In the genomic region with DNA sequence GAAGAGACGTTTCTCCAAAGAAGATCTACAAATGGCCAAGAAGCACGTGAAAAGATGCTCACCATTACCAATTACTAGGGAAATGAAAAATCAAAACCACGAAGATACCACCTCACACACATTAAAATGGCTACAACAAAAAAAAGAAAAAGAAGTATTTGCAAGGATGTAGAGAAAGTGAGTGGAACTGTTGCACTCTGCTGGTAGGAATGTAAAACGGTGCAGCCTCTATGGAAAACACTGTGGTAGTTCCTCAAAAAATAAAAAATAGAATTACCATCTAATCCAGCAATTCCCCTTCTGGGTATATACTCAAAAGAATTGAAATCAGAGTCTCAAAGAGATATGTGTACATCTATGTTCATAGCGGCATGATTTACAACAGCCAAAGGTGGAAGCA, we compare ENCODE assay signal across 11 cellular contexts.
DNase-seq lines count a peak whose midpoint lies in the region; ATAC-seq and TF ChIP-seq lines count a peak whose summit lies in the region.
"Had no signal": no experiment of that assay in that cellular context is flagged by ENCODE, and none has a peak within 500 bp of the region (broad histone marks: within the 10 kb centered on the region; RNA-seq: fewer than 3 reads in every experiment).

No MANE protein-coding gene starts in this region.

- no peaks in the 10 kb centered on the region for H3K79me1 ChIP-seq in trophoblast cell (ENCODE audit: low read length)

- ATAC-seq in GM23338 (peak; percentile 62), RWPE2 (ENCODE audit: low read depth) (peak; percentile 23; the same call in 1 of the 3 replicates), GM18520 (IDR thresholded peaks at IDR 0.05; ENCODE audit: unreplicated experiment) (no peak)
- ATAC-seq in activated CD8-positive, alpha-beta T cell treated with anti-CD3 and anti-CD28 coated beads, Interleukin-2, amount 10 ng/mL, durations not matched to agents 7 days and 5 days: no peak
- ATAC-seq: naive thymus-derived CD4-positive, alpha-beta T cell had no signal

- H2BK12ac ChIP-seq in trophoblast cell (ENCODE audit: low read length): no peak overlapping the region

- no peak overlapping the region for H2BK5ac ChIP-seq in trophoblast cell (ENCODE audit: low read depth, low read length, poor library complexity)

- no peak overlapping the region for H3K27ac Mint-ChIP-seq in GM23338
- H3K27ac Mint-ChIP-seq in activated CD8-positive, alpha-beta T cell treated with anti-CD3 and anti-CD28 coated beads, Interleukin-2, amount 10 ng/mL, durations not matched to agents 7 days and 5 days: no peak overlapping the region

- H3K9ac ChIP-seq in trophoblast cell (ENCODE audit: low read length): no peak overlapping the region

- no peak overlapping the region for H4K12ac ChIP-seq in trophoblast cell (ENCODE audit: low read depth, low read length)

- H3K36me3 Mint-ChIP-seq in GM23338 (ENCODE audit: low read depth): no peaks in the 10 kb centered on the region
- H3K36me3 Mint-ChIP-seq in activated CD8-positive, alpha-beta T cell treated with anti-CD3 and anti-CD28 coated beads, Interleukin-2, amount 10 ng/mL, durations not matched to agents 7 days and 5 days (ENCODE audit: low read depth): peaks cover 5% of the 10 kb centered on the region

- H3K4me1 ChIP-seq in GM23338 (ENCODE audit: insufficient read depth) (no peaks in the 10 kb centered on the region), RWPE2 (ENCODE audit: insufficient read depth, poor library complexity, severe bottlenecking) (no peaks in the 10 kb centered on the region), esophagus muscularis mucosa (no peaks in the 10 kb centered on the region), trophoblast cell (ENCODE audit: control insufficient read depth in 1 of 2, insufficient read depth in 2 of 2, low read length in 2 of 2) (no peaks in the 10 kb centered on the region)

- CTCF ChIA-PET in activated CD8-positive, alpha-beta T cell treated with anti-CD3 and anti-CD28 coated beads, Interleukin-2, amount 10 ng/mL, durations not matched to agents 7 days and 5 days (lab: Charles Lee): interaction anchor here (1.3 kb wide), 1 partner anchor 59 kb away, joined by 3 read pairs; no protein-coding TSS in a partner anchor

- TF ChIP-seq POLR2A in esophagus muscularis mucosa (IDR thresholded peaks at IDR 0.05; ENCODE audit: low read depth): no peak

- H2AK5ac ChIP-seq in trophoblast cell (ENCODE audit: low read length): no peak overlapping the region

- POLR2A ChIA-PET in activated CD8-positive, alpha-beta T cell treated with anti-CD3 and anti-CD28 coated beads, Interleukin-2, amount 10 ng/mL, durations not matched to agents 7 days and 5 days (lab: Charles Lee): no interaction called here

- H3K27me3 ChIP-seq in GM23338 (ENCODE audit: insufficient read depth): no peaks in the 10 kb centered on the region
- H3K27me3 ChIP-seq in RWPE2 (ENCODE audit: insufficient read depth, poor library complexity, severe bottlenecking): no peaks in the 10 kb centered on the region
- no peaks in the 10 kb centered on the region for H3K27me3 ChIP-seq in esophagus muscularis mucosa
- H3K27me3 ChIP-seq in trophoblast cell (ENCODE audit: insufficient read depth, low read length): no peaks in the 10 kb centered on the region
- H3K27me3 ChIP-seq in MG63: no peaks in the 10 kb centered on the region

- no peaks in the 10 kb centered on the region for H3F3A ChIP-seq in GM23338 (replicated peaks; ENCODE audit: low read depth)

- no peak for TF ChIP-seq EP300 in esophagus muscularis mucosa (IDR thresholded peaks at IDR 0.05)

- H3K4ac ChIP-seq in trophoblast cell (ENCODE audit: low read depth, low read length): no peak overlapping the region

- H3K36me3 ChIP-seq in GM23338 (ENCODE audit: insufficient read depth): no peaks in the 10 kb centered on the region
- H3K36me3 ChIP-seq in RWPE2 (ENCODE audit: low read depth): no peaks in the 10 kb centered on the region
- no peaks in the 10 kb centered on the region for H3K36me3 ChIP-seq in esophagus muscularis mucosa
- no peaks in the 10 kb centered on the region for H3K36me3 ChIP-seq in trophoblast cell (ENCODE audit: control insufficient read depth in 1 of 2, insufficient read depth in 2 of 2, low read length in 2 of 2)
- H3K36me3 ChIP-seq in MG63: no peaks in the 10 kb centered on the region

- H3K4me3 ChIP-seq in GM23338 (no peak overlapping the region), RWPE2 (ENCODE audit: severe bottlenecking) (no peak overlapping the region), esophagus muscularis mucosa (no peak overlapping the region), trophoblast cell (ENCODE audit: low read depth, low read length) (no peak overlapping the region), MG63 (no peak overlapping the region)

- H4K20me1 ChIP-seq in GM23338 (replicated peaks; ENCODE audit: insufficient read depth): no peaks in the 10 kb centered on the region

- no peak overlapping the region for H2AFZ ChIP-seq in GM23338
- no peak overlapping the region for H2AFZ ChIP-seq in trophoblast cell (ENCODE audit: insufficient read depth, low read length, poor library complexity)

- H3K4me1 Mint-ChIP-seq in GM23338: no peaks in the 10 kb centered on the region; the same call in 2 of the 3 replicates
- peaks cover 8% of the 10 kb centered on the region for H3K4me1 Mint-ChIP-seq in activated CD8-positive, alpha-beta T cell treated with anti-CD3 and anti-CD28 coated beads, Interleukin-2, amount 10 ng/mL, durations not matched to agents 7 days and 5 days (ENCODE audit: low read depth)

- H3K14ac ChIP-seq in trophoblast cell (ENCODE audit: low read length): no peak overlapping the region

- no peak overlapping the region for H2BK120ac ChIP-seq in trophoblast cell (ENCODE audit: insufficient read depth, low read length, poor library complexity)

- peaks cover 3% of the 10 kb centered on the region; the same call in 1 of the 2 replicates for H3K9me2 ChIP-seq in GM23338 (ENCODE audit: insufficient read depth)

- H3K23ac ChIP-seq in trophoblast cell (ENCODE audit: low read length): no peak overlapping the region

- no peaks in the 10 kb centered on the region; the same call in 2 of the 3 replicates for H3K9me3 Mint-ChIP-seq in GM23338
- peaks cover 8% of the 10 kb centered on the region for H3K9me3 Mint-ChIP-seq in activated CD8-positive, alpha-beta T cell treated with anti-CD3 and anti-CD28 coated beads, Interleukin-2, amount 10 ng/mL, durations not matched to agents 7 days and 5 days (ENCODE audit: insufficient read depth)

- H3K27ac ChIP-seq in GM23338 (ENCODE audit: low read depth) (no peak overlapping the region), RWPE2 (ENCODE audit: poor library complexity, severe bottlenecking) (no peak overlapping the region), esophagus muscularis mucosa (replicated peaks in 1 of 4) (no peak overlapping the region), trophoblast cell (ENCODE audit: low read depth, low read length) (no peak overlapping the region)

- DNase-seq in GM23338 (ENCODE audit: low spot score) (peak; percentile 66), RWPE2 (ENCODE audit: low spot score) (no peak), esophagus muscularis mucosa (ENCODE audit: extremely low spot score) (no peak), trophoblast cell (peak; percentile 11 to 73), NCI-H748 treated with DMSO at 0.1 percent for 48 hours (lab: John Stamatoyannopoulos, UW) (no peak), MG63 (no peak)
- no peak for DNase-seq in activated CD8-positive, alpha-beta T cell treated with anti-CD3 and anti-CD28 coated beads, Interleukin-2, amount 10 ng/mL, durations not matched to agents 7 days and 5 days
- DNase-seq: H7; stimulated activated CD4-positive, alpha-beta T cell treated with anti-CD3 and anti-CD28 coated beads, Interleukin-2, amount 100 ng/mL, for 48 hours had no signal

- H3K4me2 ChIP-seq in GM23338: no peak overlapping the region
- H3K4me2 ChIP-seq in trophoblast cell (ENCODE audit: low read length): no peak overlapping the region

- H4K91ac ChIP-seq in trophoblast cell (ENCODE audit: low read depth, low read length): no peak overlapping the region

- TF ChIP-seq CTCF in GM23338 (conservative IDR thresholded peaks at IDR 0.05; ENCODE audit: low read depth in 2 of 2) (peak; percentile 70 to 92), RWPE2 (IDR thresholded peaks at IDR 0.05; ENCODE audit: poor library complexity, severe bottlenecking) (peak; percentile 52), esophagus muscularis mucosa (IDR thresholded peaks at IDR 0.05) (peak; percentile 22 to 51 (median 32))

- no peak overlapping the region; the same call in 2 of the 3 replicates for H3K4me3 Mint-ChIP-seq in GM23338
- no peak overlapping the region for H3K4me3 Mint-ChIP-seq in activated CD8-positive, alpha-beta T cell treated with anti-CD3 and anti-CD28 coated beads, Interleukin-2, amount 10 ng/mL, durations not matched to agents 7 days and 5 days
- H3K4me3 Mint-ChIP-seq: naive thymus-derived CD4-positive, alpha-beta T cell had no signal

- H4K8ac ChIP-seq in trophoblast cell (ENCODE audit: low read depth, low read length): no peak overlapping the region

- intact Hi-C loops in esophagus muscularis mucosa (cut with DNase I): no loop called here

- 70% methylated on average over 5 of the region's 5 CpGs for WGBS in esophagus muscularis mucosa
- no CpG with 5 or more reads among the region's 5 CpGs for WGBS in trophoblast cell (ENCODE audit: extremely low coverage, insufficient coverage, insufficient read length)

- peaks cover 2% of the 10 kb centered on the region for H3K9me3 ChIP-seq in RWPE2 (ENCODE audit: severe bottlenecking)
- peaks cover 0 to 4% (median 0%) of the 10 kb centered on the region in 4 donors for H3K9me3 ChIP-seq in esophagus muscularis mucosa
- H3K9me3 ChIP-seq in trophoblast cell (ENCODE audit: insufficient read depth, low read depth, low read length): no peaks in the 10 kb centered on the region
- H3K9me3 ChIP-seq in MG63: no peaks in the 10 kb centered on the region

- H3K18ac ChIP-seq in trophoblast cell (ENCODE audit: low read length): no peak overlapping the region

- H3K79me2 ChIP-seq in GM23338 (replicated peaks; ENCODE audit: insufficient read depth): no peaks in the 10 kb centered on the region
- no peaks in the 10 kb centered on the region for H3K79me2 ChIP-seq in trophoblast cell (ENCODE audit: control insufficient read depth, insufficient read depth, low read length, poor library complexity)

- H3K27me3 Mint-ChIP-seq in GM23338 (ENCODE audit: insufficient read depth, low read depth, poor library complexity): no peaks in the 10 kb centered on the region
- H3K27me3 Mint-ChIP-seq in activated CD8-positive, alpha-beta T cell treated with anti-CD3 and anti-CD28 coated beads, Interleukin-2, amount 10 ng/mL, durations not matched to agents 7 days and 5 days (ENCODE audit: low read depth): no peaks in the 10 kb centered on the region
- H3K27me3 Mint-ChIP-seq: naive thymus-derived CD4-positive, alpha-beta T cell had no signal

TF ChIP-seq in GM23338, 12 proteins besides CTCF, POLR2A, EP300 and RAD21 (continues in another document):
- TF ChIP-seq ZNF331 (CRISPR knock-in tag; IDR thresholded peaks at IDR 0.05; ENCODE audit: low read depth): no peak

Comparison
In these comparisons a context has a peak if more than half of its experiments do, and no peak if none do; other contexts are left out.
1. ATAC-seq: peak in GM23338 (single experiment) and RWPE2 (single experiment); none in GM18520 (single experiment) and activated CD8-positive, alpha-beta T cell treated with anti-CD3 and anti-CD28 coated beads, Interleukin-2, amount 10 ng/mL, durations not matched to agents 7 days and 5 days (single experiment).
2. DNase-seq: peak in GM23338 (single experiment) and trophoblast cell (2 of 2); none in RWPE2 (single experiment), esophagus muscularis mucosa (single experiment), NCI-H748 treated with DMSO at 0.1 percent for 48 hours (single experiment), MG63 (single experiment) and activated CD8-positive, alpha-beta T cell treated with anti-CD3 and anti-CD28 coated beads, Interleukin-2, amount 10 ng/mL, durations not matched to agents 7 days and 5 days (single experiment).
3. Peak in every context shown above with its lines, with median percentiles within 50 percentile points of each other: CTCF ChIP-seq.